13 cellular contexts compared by ENCODE assay signal in genomic region chr3:37627951-37628620, GRCh38.
DNase-seq lines count a peak whose midpoint lies in the region; ATAC-seq and TF ChIP-seq lines count a peak whose summit lies in the region.
"Had no signal": no experiment of that assay in that cellular context is flagged by ENCODE, and none has a peak within 500 bp of the region (broad histone marks: within the 10 kb centered on the region; RNA-seq: fewer than 3 reads in every experiment).

No MANE protein-coding gene starts in this region.

- no peak overlapping the region for H3K4me3 Mint-ChIP-seq in neural progenitor cell
- H3K4me3 Mint-ChIP-seq: stimulated activated naive CD8-positive, alpha-beta T cell treated with anti-CD3 and anti-CD28 coated beads, Interleukin-15, amount 100 ng/mL, for 72 hours had no signal

- H3K9me3 Mint-ChIP-seq in neural progenitor cell, result no peaks in the 10 kb centered on the region
- H3K9me3 Mint-ChIP-seq: stimulated activated naive CD8-positive, alpha-beta T cell treated with anti-CD3 and anti-CD28 coated beads, Interleukin-15, amount 100 ng/mL, for 72 hours had no signal

- H3K4me3 ChIP-seq in HFF-Myc (replicated peaks; ENCODE audit: low read depth, low read length), result no peak overlapping the region
- no peak overlapping the region for H3K4me3 ChIP-seq in neural progenitor cell

- DNase-seq in HFF-Myc (ENCODE audit: extremely low read depth, low read depth) (peak; percentile 6), neural progenitor cell (ENCODE audit: low spot score) (no peak), substantia nigra (lab: John Stamatoyannopoulos, UW) (no peak)
- DNase-seq in effector CD8-positive, alpha-beta T cell (lab: John Stamatoyannopoulos, UW), result no peak
- DNase-seq in NK-92 treated with Interleukin-12 subunit alpha and Interleukin-12 subunit beta, amount 100 ng/mL, for 24 hours (lab: John Stamatoyannopoulos, UW), result no peak
- DNase-seq: NCI-H1092; stimulated activated CD4-positive, alpha-beta T cell treated with anti-CD3 and anti-CD28 coated beads, Interleukin-2, amount 100 ng/mL, for 24 hours; stimulated activated naive CD8-positive, alpha-beta T cell treated with anti-CD3 and anti-CD28 coated beads, Interleukin-15, amount 100 ng/mL, for 72 hours had no signal

- H3K27me3 ChIP-seq in neural progenitor cell, result no peaks in the 10 kb centered on the region

- peak overlapping the region; percentile 50 for H2AFZ ChIP-seq in neural progenitor cell (replicated peaks)

- ATAC-seq in GM18909 (IDR thresholded peaks at IDR 0.05; ENCODE audit: poor library complexity, unreplicated experiment) (peak; percentile 75), HG03520 (IDR thresholded peaks at IDR 0.05; ENCODE audit: unreplicated experiment) (peak; percentile 76), HG03196 (IDR thresholded peaks at IDR 0.05; ENCODE audit: unreplicated experiment) (no peak)
- ATAC-seq: stimulated activated naive CD8-positive, alpha-beta T cell treated with anti-CD3 and anti-CD28 coated beads, Interleukin-15, amount 100 ng/mL, for 72 hours had no signal

- H3K36me3 ChIP-seq in neural progenitor cell, result no peaks in the 10 kb centered on the region

- H3K27ac ChIP-seq in neural progenitor cell, result no peak overlapping the region
- no peak overlapping the region for H3K27ac ChIP-seq in substantia nigra (ENCODE audit: low read depth, low read length, poor library complexity, severe bottlenecking)
- H3K27ac ChIP-seq: HL-60 had no signal

- no peaks in the 10 kb centered on the region for H4K20me1 ChIP-seq in neural progenitor cell (ENCODE audit: low read depth)

- H3K4me1 ChIP-seq in neural progenitor cell, result no peaks in the 10 kb centered on the region

- no peaks in the 10 kb centered on the region for H3K36me3 Mint-ChIP-seq in neural progenitor cell
- H3K36me3 Mint-ChIP-seq: brain had no signal

- H3K9ac ChIP-seq in neural progenitor cell, result no peak overlapping the region

- H3K27me3 Mint-ChIP-seq in neural progenitor cell (ENCODE audit: insufficient read depth, low read depth), result peaks cover 2% of the 10 kb centered on the region

- H3F3A ChIP-seq in neural progenitor cell (ENCODE audit: low read depth), result no peaks in the 10 kb centered on the region

- no peak overlapping the region for H3K4me2 ChIP-seq in neural progenitor cell

- peak overlapping the region; percentile 23 for H3K27ac Mint-ChIP-seq in neural progenitor cell
- H3K27ac Mint-ChIP-seq: stimulated activated naive CD8-positive, alpha-beta T cell treated with anti-CD3 and anti-CD28 coated beads, Interleukin-15, amount 100 ng/mL, for 72 hours had no signal

- H3K9me3 ChIP-seq in neural progenitor cell (ENCODE audit: low read depth), result no peaks in the 10 kb centered on the region

- TF ChIP-seq CTCF in HFF-Myc (IDR thresholded peaks at IDR 0.05; ENCODE audit: low read depth, low read length, missing control alignments), result no peak
- no peak for TF ChIP-seq CTCF in neural progenitor cell (IDR thresholded peaks at IDR 0.05)

- peaks cover 6% of the 10 kb centered on the region for H3K4me1 Mint-ChIP-seq in neural progenitor cell
- H3K4me1 Mint-ChIP-seq: stimulated activated naive CD8-positive, alpha-beta T cell treated with anti-CD3 and anti-CD28 coated beads, Interleukin-15, amount 100 ng/mL, for 72 hours had no signal

- H3K79me2 ChIP-seq in neural progenitor cell (ENCODE audit: low read depth), result no peaks in the 10 kb centered on the region
